In the genomic region with DNA sequence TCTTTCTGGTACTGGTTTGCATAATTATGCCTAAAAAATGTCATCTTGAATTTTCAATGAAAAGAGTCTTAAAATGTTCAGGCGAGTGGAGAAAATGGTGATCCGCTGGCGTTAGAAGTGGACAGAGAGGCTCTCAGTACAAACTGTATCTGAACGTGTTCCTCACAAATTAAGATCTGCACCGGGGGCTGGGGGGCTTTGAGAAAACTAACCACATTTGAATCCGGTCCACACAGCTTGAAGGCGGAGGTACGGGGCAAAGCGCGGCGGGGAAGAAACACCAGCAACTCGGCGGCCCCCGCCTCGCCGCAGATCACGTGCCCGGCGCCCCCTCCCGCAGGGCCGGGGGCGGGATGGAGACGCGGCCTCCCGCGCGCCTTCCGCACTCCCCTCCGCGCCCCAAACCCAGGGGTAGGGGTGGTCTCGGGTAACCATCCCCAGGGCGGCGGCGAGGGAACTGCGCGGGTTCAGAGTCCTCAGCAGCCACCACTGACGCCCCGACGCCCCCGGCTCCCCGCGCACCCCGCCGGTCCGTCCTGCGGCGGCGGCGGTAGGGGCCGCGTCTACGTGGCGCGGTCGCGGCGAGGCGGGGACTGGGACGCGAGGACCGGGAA, we compare ENCODE assay signal across 1 cellular context.
TF ChIP-seq lines count a peak whose summit lies in the region.

No MANE protein-coding gene starts in this region.

TF ChIP-seq in K562, 482 proteins besides CTCF, POLR2A, EP300 and RAD21 (continued from another document and continues in another):
- no peak for TF ChIP-seq ZBTB49 (CRISPR knock-in tag; IDR thresholded peaks at IDR 0.05; ENCODE audit: borderline replicate concordance)
- no peak for TF ChIP-seq PHF21A (IDR thresholded peaks at IDR 0.05; ENCODE audit: borderline replicate concordance, low read depth)
- peak; percentile 83 for TF ChIP-seq L3MBTL2 (IDR thresholded peaks at IDR 0.05)
- no peak for TF ChIP-seq CBFA2T3 (IDR thresholded peaks at IDR 0.05)
- TF ChIP-seq DIDO1 (tag; IDR thresholded peaks at IDR 0.05; ENCODE audit: low read depth) = no peak
- TF ChIP-seq YBX1 (IDR thresholded peaks at IDR 0.05) = no peak
- TF ChIP-seq, protein P1, sequence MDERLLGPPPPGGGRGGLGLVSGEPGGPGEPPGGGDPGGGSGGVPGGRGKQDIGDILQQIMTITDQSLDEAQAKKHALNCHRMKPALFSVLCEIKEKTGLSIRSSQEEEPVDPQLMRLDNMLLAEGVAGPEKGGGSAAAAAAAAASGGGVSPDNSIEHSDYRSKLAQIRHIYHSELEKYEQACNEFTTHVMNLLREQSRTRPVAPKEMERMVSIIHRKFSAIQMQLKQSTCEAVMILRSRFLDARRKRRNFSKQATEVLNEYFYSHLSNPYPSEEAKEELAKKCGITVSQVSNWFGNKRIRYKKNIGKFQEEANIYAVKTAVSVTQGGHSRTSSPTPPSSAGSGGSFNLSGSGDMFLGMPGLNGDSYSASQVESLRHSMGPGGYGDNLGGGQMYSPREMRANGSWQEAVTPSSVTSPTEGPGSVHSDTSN (CRISPR knock-in tag; IDR thresholded peaks at IDR 0.05; ENCODE audit: low read depth) = no peak
- TF ChIP-seq, protein P1 (tag; conservative IDR thresholded peaks at IDR 0.05; ENCODE audit: low read depth) = no peak
- no peak for TF ChIP-seq SAFB (IDR thresholded peaks at IDR 0.05; ENCODE audit: borderline replicate concordance, low read depth, low read length)
- TF ChIP-seq PRPF4 (IDR thresholded peaks at IDR 0.05; ENCODE audit: insufficient read depth, low read depth, low read length, poor library complexity, severe bottlenecking) = no peak
- TF ChIP-seq ZNF707 (CRISPR knock-in tag; conservative IDR thresholded peaks at IDR 0.05) = no peak
- peak; percentile 14 for TF ChIP-seq ERF (CRISPR knock-in tag; IDR thresholded peaks at IDR 0.05)
- no peak for TF ChIP-seq PTRF (tag; IDR thresholded peaks at IDR 0.05)
- no peak for TF ChIP-seq FOXJ2 (tag; IDR thresholded peaks at IDR 0.05)
- peak; percentile 74 for TF ChIP-seq RB1 (IDR thresholded peaks at IDR 0.05; ENCODE audit: low read depth)
- no peak for TF ChIP-seq DPF2 (IDR thresholded peaks at IDR 0.05)
- no peak for TF ChIP-seq ZNF133 (CRISPR knock-in tag; IDR thresholded peaks at IDR 0.05)
- no peak for TF ChIP-seq RCOR1 (IDR thresholded peaks at IDR 0.05; ENCODE audit: borderline replicate concordance in 1 of 2, low read depth in 2 of 2, low read length in 2 of 2)
- no peak for TF ChIP-seq HDAC2 (IDR thresholded peaks at IDR 0.05)
- no peak for TF ChIP-seq RFX1 (IDR thresholded peaks at IDR 0.05)
- no peak for TF ChIP-seq TCF7 (IDR thresholded peaks at IDR 0.05; ENCODE audit: borderline replicate concordance)
- peak; percentile 88 for TF ChIP-seq ZFX (CRISPR knock-in tag; IDR thresholded peaks at IDR 0.05)
- no peak for TF ChIP-seq MED1 (CRISPR knock-in tag; IDR thresholded peaks at IDR 0.05; ENCODE audit: borderline replicate concordance)
- no peak for TF ChIP-seq SRSF1 (IDR thresholded peaks at IDR 0.05; ENCODE audit: low read depth, low read length)
- no peak for TF ChIP-seq CREB1 (IDR thresholded peaks at IDR 0.05)
- TF ChIP-seq CREB1 (CRISPR knock-in tag; IDR thresholded peaks at IDR 0.05) = no peak
- no peak for TF ChIP-seq ZBTB34 (CRISPR knock-in tag; IDR thresholded peaks at IDR 0.05)
- TF ChIP-seq MTA1 (IDR thresholded peaks at IDR 0.05; ENCODE audit: borderline replicate concordance) = no peak
- no peak for TF ChIP-seq FOXK1 (CRISPR knock-in tag; IDR thresholded peaks at IDR 0.05; ENCODE audit: borderline replicate concordance)
- TF ChIP-seq ZNF23 (CRISPR knock-in tag; IDR thresholded peaks at IDR 0.05) = no peak
- TF ChIP-seq ZNF165 (CRISPR knock-in tag; IDR thresholded peaks at IDR 0.05; ENCODE audit: borderline replicate concordance) = no peak
- no peak for TF ChIP-seq NFE2L1 (tag; IDR thresholded peaks at IDR 0.05; ENCODE audit: borderline replicate concordance, low read depth)
- no peak for TF ChIP-seq GABPB1 (CRISPR knock-in tag; IDR thresholded peaks at IDR 0.05)
- TF ChIP-seq TOE1 (IDR thresholded peaks at IDR 0.05; ENCODE audit: borderline replicate concordance) = peak; percentile 81
- no peak for TF ChIP-seq TOE1 (CRISPR knock-in tag; IDR thresholded peaks at IDR 0.05; ENCODE audit: borderline replicate concordance, low read depth)
- TF ChIP-seq, protein P2, sequence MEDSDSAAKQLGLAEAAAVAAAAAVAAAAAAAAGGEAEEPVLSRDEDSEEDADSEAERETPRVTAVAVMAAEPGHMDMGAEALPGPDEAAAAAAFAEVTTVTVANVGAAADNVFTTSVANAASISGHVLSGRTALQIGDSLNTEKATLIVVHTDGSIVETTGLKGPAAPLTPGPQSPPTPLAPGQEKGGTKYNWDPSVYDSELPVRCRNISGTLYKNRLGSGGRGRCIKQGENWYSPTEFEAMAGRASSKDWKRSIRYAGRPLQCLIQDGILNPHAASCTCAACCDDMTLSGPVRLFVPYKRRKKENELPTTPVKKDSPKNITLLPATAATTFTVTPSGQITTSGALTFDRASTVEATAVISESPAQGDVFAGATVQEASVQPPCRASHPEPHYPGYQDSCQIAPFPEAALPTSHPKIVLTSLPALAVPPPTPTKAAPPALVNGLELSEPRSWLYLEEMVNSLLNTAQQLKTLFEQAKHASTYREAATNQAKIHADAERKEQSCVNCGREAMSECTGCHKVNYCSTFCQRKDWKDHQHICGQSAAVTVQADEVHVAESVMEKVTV (CRISPR knock-in tag; IDR thresholded peaks at IDR 0.05) = no peak
- peak; percentile 51 for TF ChIP-seq PHF20 (IDR thresholded peaks at IDR 0.05; ENCODE audit: partially characterized antibody)
- TF ChIP-seq, protein P3, sequence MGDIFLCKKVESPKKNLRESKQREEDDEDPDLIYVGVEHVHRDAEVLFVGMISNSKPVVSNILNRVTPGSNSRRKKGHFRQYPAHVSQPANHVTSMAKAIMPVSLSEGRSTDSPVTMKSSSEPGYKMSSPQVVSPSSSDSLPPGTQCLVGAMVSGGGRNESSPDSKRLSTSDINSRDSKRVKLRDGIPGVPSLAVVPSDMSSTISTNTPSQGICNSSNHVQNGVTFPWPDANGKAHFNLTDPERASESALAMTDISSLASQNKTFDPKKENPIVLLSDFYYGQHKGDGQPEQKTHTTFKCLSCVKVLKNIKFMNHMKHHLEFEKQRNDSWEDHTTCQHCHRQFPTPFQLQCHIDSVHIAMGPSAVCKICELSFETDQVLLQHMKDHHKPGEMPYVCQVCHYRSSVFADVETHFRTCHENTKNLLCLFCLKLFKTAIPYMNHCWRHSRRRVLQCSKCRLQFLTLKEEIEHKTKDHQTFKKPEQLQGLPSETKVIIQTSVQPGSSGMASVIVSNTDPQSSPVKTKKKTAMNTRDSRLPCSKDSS (IDR thresholded peaks at IDR 0.05; ENCODE audit: low read depth, partially characterized antibody) = no peak
- no peak for TF ChIP-seq ATF3 (IDR thresholded peaks at IDR 0.05)
- no peak for TF ChIP-seq ATF3 (CRISPR knock-in tag; conservative IDR thresholded peaks at IDR 0.05)
- TF ChIP-seq C11orf30 (IDR thresholded peaks at IDR 0.05; ENCODE audit: low read depth) = no peak
- no peak; the same call in 1 of the 2 replicates for TF ChIP-seq ZNF263 (CRISPR knock-in tag; IDR thresholded peaks at IDR 0.05; ENCODE audit: borderline replicate concordance)
- TF ChIP-seq, protein P4, sequence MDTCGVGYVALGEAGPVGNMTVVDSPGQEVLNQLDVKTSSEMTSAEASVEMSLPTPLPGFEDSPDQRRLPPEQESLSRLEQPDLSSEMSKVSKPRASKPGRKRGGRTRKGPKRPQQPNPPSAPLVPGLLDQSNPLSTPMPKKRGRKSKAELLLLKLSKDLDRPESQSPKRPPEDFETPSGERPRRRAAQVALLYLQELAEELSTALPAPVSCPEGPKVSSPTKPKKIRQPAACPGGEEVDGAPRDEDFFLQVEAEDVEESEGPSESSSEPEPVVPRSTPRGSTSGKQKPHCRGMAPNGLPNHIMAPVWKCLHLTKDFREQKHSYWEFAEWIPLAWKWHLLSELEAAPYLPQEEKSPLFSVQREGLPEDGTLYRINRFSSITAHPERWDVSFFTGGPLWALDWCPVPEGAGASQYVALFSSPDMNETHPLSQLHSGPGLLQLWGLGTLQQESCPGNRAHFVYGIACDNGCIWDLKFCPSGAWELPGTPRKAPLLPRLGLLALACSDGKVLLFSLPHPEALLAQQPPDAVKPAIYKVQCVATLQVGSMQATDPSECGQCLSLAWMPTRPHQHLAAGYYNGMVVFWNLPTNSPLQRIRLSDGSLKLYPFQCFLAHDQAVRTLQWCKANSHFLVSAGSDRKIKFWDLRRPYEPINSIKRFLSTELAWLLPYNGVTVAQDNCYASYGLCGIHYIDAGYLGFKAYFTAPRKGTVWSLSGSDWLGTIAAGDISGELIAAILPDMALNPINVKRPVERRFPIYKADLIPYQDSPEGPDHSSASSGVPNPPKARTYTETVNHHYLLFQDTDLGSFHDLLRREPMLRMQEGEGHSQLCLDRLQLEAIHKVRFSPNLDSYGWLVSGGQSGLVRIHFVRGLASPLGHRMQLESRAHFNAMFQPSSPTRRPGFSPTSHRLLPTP (IDR thresholded peaks at IDR 0.05; ENCODE audit: borderline replicate concordance, extremely low read depth, insufficient read length) = no peak
- no peak for TF ChIP-seq ZC3H8 (IDR thresholded peaks at IDR 0.05)
- no peak for TF ChIP-seq POLR2H (tag; IDR thresholded peaks at IDR 0.05; ENCODE audit: low read depth)
- TF ChIP-seq, protein P5, sequence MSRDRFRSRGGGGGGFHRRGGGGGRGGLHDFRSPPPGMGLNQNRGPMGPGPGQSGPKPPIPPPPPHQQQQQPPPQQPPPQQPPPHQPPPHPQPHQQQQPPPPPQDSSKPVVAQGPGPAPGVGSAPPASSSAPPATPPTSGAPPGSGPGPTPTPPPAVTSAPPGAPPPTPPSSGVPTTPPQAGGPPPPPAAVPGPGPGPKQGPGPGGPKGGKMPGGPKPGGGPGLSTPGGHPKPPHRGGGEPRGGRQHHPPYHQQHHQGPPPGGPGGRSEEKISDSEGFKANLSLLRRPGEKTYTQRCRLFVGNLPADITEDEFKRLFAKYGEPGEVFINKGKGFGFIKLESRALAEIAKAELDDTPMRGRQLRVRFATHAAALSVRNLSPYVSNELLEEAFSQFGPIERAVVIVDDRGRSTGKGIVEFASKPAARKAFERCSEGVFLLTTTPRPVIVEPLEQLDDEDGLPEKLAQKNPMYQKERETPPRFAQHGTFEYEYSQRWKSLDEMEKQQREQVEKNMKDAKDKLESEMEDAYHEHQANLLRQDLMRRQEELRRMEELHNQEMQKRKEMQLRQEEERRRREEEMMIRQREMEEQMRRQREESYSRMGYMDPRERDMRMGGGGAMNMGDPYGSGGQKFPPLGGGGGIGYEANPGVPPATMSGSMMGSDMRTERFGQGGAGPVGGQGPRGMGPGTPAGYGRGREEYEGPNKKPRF (IDR thresholded peaks at IDR 0.05; ENCODE audit: low read depth, low read length) = no peak
- TF ChIP-seq MAZ (CRISPR knock-in tag; conservative IDR thresholded peaks at IDR 0.05 in 1 of 2, IDR thresholded peaks at IDR 0.05 in 1 of 2) = peak; percentile 83 to 94
- TF ChIP-seq SAFB2 (IDR thresholded peaks at IDR 0.05; ENCODE audit: borderline replicate concordance, low read depth, low read length, severe bottlenecking) = no peak
- no peak for TF ChIP-seq MIER1 (IDR thresholded peaks at IDR 0.05; ENCODE audit: low read depth)
- no peak for TF ChIP-seq SMAD1 (IDR thresholded peaks at IDR 0.05; ENCODE audit: low read depth, low read length, partially characterized antibody)
- 0 out of 2 replicates have a peak, but pooled peaks have one; percentile 40 for TF ChIP-seq NFRKB (IDR thresholded peaks at IDR 0.05; ENCODE audit: low read depth)
- TF ChIP-seq RBBP5 (IDR thresholded peaks at IDR 0.05; ENCODE audit: borderline replicate concordance, insufficient read depth, low read length, poor library complexity, severe bottlenecking) = no peak
- no peak for TF ChIP-seq ZNF445 (CRISPR knock-in tag; IDR thresholded peaks at IDR 0.05; ENCODE audit: low read depth)
